Comparison of ENCODE assay signal across 8 cellular contexts in genomic region chr1:156591432-156592157, GRCh38. TPM values are rescaled to one million over a fixed set of nuclear protein-coding genes. Genes with fewer than 3 reads are reported as not detected.
DNase-seq lines count a peak whose midpoint lies in the region; ATAC-seq and TF ChIP-seq lines count a peak whose summit lies in the region.

Gene NAXE (plus strand): TSS chr1:156591776. CDS start chr1:156591805, 29 bp downstream.

- ATAC-seq in HG03139 (IDR thresholded peaks at IDR 0.05; ENCODE audit: unreplicated experiment) = peak; percentile 77
- ATAC-seq in right lobe of liver = peak; percentile 93 to 98 (median 94)

- H3K4me1 ChIP-seq in right lobe of liver = peaks cover 0 to 5% (median 0%) of the 10 kb centered on the region in 4 donors

- no peaks in the 10 kb centered on the region for H3K9me3 ChIP-seq in right lobe of liver

- peaks cover 0 to 10% (median 0%) of the 10 kb centered on the region in 4 donors for H3K36me3 ChIP-seq in right lobe of liver

- peak within 1 kb of the TSS; percentile 63 to 95 (median 88) for H3K27ac ChIP-seq in dorsolateral prefrontal cortex
- peak within 1 kb of the TSS; percentile 57 to 77 (median 58) for H3K27ac ChIP-seq in right lobe of liver

- peak in 15 of 56 donors; percentile 9 to 39 (median 20) for TF ChIP-seq CTCF in dorsolateral prefrontal cortex (IDR thresholded peaks at IDR 0.05 in 54 of 56, conservative IDR thresholded peaks at IDR 0.05 in 2 of 56; ENCODE audit: low read depth in 1 of 56, partially characterized antibody in 56 of 56)
- TF ChIP-seq CTCF in right lobe of liver (IDR thresholded peaks at IDR 0.05) = no peak

- peak within 1 kb of the TSS; percentile 54 to 97 (median 85) for H3K4me3 ChIP-seq in dorsolateral prefrontal cortex
- peak within 1 kb of the TSS; percentile 57 to 81 (median 70) for H3K4me3 ChIP-seq in right lobe of liver

- peak; percentile 96 for DNase-seq in AG20443 (ENCODE audit: low spot score)
- DNase-seq in NCI-H460 (ENCODE audit: extremely low read depth, low read depth) = peak; percentile 71
- peak; percentile 51 to 56 for DNase-seq in activated CD4-positive, alpha-beta T cell treated with anti-CD3 and anti-CD28 coated beads, Interleukin-2, amount 50 U/mL, for 4 hours
- DNase-seq in dorsolateral prefrontal cortex = peak; percentile 54 to 86 (median 75)
- DNase-seq in right lobe of liver = peak; percentile 76 to 81 (median 77)
- peak; percentile 50 to 64 for DNase-seq in stimulated activated CD4-positive, alpha-beta T cell treated with anti-CD3 and anti-CD28 coated beads, Interleukin-4, amount 100 ng/mL, for 48 hours (ENCODE audit: low read depth in 2 of 2)

- peak; percentile 96 for TF ChIP-seq POLR2A in GM18951 (IDR thresholded peaks at IDR 0.05; ENCODE audit: extremely low read depth, insufficient read depth, insufficient read length)
- peak; percentile 77 for TF ChIP-seq POLR2A in right lobe of liver (IDR thresholded peaks at IDR 0.05)

- in situ Hi-C loops in GM18951 (cut with MboI; ENCODE audit: low sequenced_read_pairs, unreplicated experiment) = no loop called here

- H3K27me3 ChIP-seq in dorsolateral prefrontal cortex = no peaks in the 10 kb centered on the region
- H3K27me3 ChIP-seq in right lobe of liver = no peaks in the 10 kb centered on the region

- WGBS in right lobe of liver (ENCODE audit: insufficient coverage, low coverage, low lambda C conversion rate, missing lambda C conversion rate) = 2% methylated on average over 7 of the region's 60 CpGs

- intact Hi-C loops in dorsolateral prefrontal cortex (cut with DNase I) = loop anchor here in 1 of 2 donors (5.0 kb wide), 1 partner anchor 66 kb away; no protein-coding TSS in a partner anchor
- intact Hi-C loops in right lobe of liver (cut with DNase I) = no loop called here

RNA-seq across cellular contexts. Expression of gene NAXE, which starts in this region (rescaled TPM):
- 235 and 249 TPM in 2 replicates for total RNA-seq in NCI-H460 (2014; rRNA removed; shearing (Covaris generic))
- 247 and 334 TPM in 2 replicates for polyA plus RNA-seq in NCI-H460 (2014; cell fraction: nucleus; rRNA removed)
- total RNA-seq in dorsolateral prefrontal cortex (100 to 1,000 TPM in 16 of 120 experiments, 10 to 100 TPM in 104; 61.2 to 124 (median 88.4) TPM), right lobe of liver (10 to 100 TPM; 37.7 to 72.3 (median 49.4) TPM)

Comparison
In these comparisons a context has a peak if more than half of its experiments do, and no peak if none do; other contexts are left out.
1. Peak in every context shown above with its lines: DNase-seq, ATAC-seq, H3K4me3 ChIP-seq and H3K27ac ChIP-seq.